15 cellular contexts compared by ENCODE assay signal in genomic region chr5:150129454-150129812, GRCh38. TPM values are rescaled to one million over a fixed set of nuclear protein-coding genes. Genes with fewer than 3 reads are reported as not detected.
DNase-seq lines count a peak whose midpoint lies in the region; ATAC-seq and TF ChIP-seq lines count a peak whose summit lies in the region.
"Had no signal": no experiment of that assay in that cellular context is flagged by ENCODE, and none has a peak within 500 bp of the region (broad histone marks: within the 10 kb centered on the region; RNA-seq: fewer than 3 reads in every experiment).

No MANE protein-coding gene starts in this region.

- in situ Hi-C loops in Panc1 (cut with HindIII; ENCODE audit: low pct_unique_long_range_greater_than_20kb, low sequenced_read_pairs), result no loop called here

- no peak overlapping the region for H3K4me2 ChIP-seq in osteoblast (ENCODE audit: insufficient read depth, low read length)

- TF ChIP-seq CTCF in Panc1 (IDR thresholded peaks at IDR 0.05) (no peak), epithelial cell of proximal tubule (conservative IDR thresholded peaks at IDR 0.05; ENCODE audit: low read depth, low read length) (no peak), osteoblast (IDR thresholded peaks at IDR 0.05; ENCODE audit: extremely low read depth, low read depth, low read length) (no peak)

- DNase-seq in Panc1 (ENCODE audit: low read depth, low spot score), result no peak
- DNase-seq in epithelial cell of proximal tubule (ENCODE audit: low read depth), result no peak
- DNase-seq in osteoblast (ENCODE audit: insufficient read length, low spot score, missing footprints), result peak; percentile 56
- DNase-seq in aorta, result no peak
- no peak for DNase-seq in left colon
- DNase-seq in GM19240 (ENCODE audit: insufficient read length, low spot score), result no peak
- no peak for DNase-seq in NCI-H1694 (lab: John Stamatoyannopoulos, UW)
- DNase-seq: activated CD4-positive, alpha-beta T cell treated with anti-CD3 and anti-CD28 coated beads for 1 hour; cerebellar nuclear complex had no signal

- H3K4me1 ChIP-seq in Panc1 (ENCODE audit: control insufficient read depth, insufficient read depth, low read length), result peaks cover 7% of the 10 kb centered on the region
- H3K4me1 ChIP-seq in osteoblast (ENCODE audit: insufficient read depth, low read length), result peaks cover 23% of the 10 kb centered on the region
- no peaks in the 10 kb centered on the region for H3K4me1 ChIP-seq in aorta (ENCODE audit: control insufficient read depth in 1 of 2, insufficient read depth in 2 of 2, low read length in 2 of 2)
- H3K4me1 ChIP-seq: HAP-1 had no signal

- H3K27me3 ChIP-seq in Panc1 (ENCODE audit: control insufficient read depth, insufficient read depth, low read length) (no peaks in the 10 kb centered on the region), osteoblast (ENCODE audit: insufficient read depth, low read length) (no peaks in the 10 kb centered on the region), aorta (ENCODE audit: control insufficient read depth in 1 of 2, insufficient read depth in 2 of 2, low read length in 1 of 2) (no peaks in the 10 kb centered on the region)
- H3K27me3 ChIP-seq: heart left ventricle, left lung, neural progenitor cell, thyroid gland had no signal

- H3K9me3 ChIP-seq in Panc1 (ENCODE audit: control insufficient read depth, insufficient read depth, low read depth, low read length) (no peaks in the 10 kb centered on the region), osteoblast (ENCODE audit: low read depth, low read length) (no peaks in the 10 kb centered on the region), aorta (ENCODE audit: control insufficient read depth, low read length) (no peaks in the 10 kb centered on the region)
- H3K9me3 ChIP-seq: HAP-1, heart left ventricle, left lung, thyroid gland had no signal

- no peak overlapping the region for H2AFZ ChIP-seq in osteoblast (ENCODE audit: low read length)
- H2AFZ ChIP-seq: neural progenitor cell had no signal

- H3K4me3 ChIP-seq in Panc1 (ENCODE audit: low read depth in 2 of 2, low read length in 2 of 2) (peak overlapping the region; percentile 24 to 48; a peak in 3 of 4 replicates), epithelial cell of proximal tubule (ENCODE audit: low read depth, low read length) (peak overlapping the region; percentile 44), osteoblast (ENCODE audit: insufficient read depth, low read length) (no peak overlapping the region), aorta (ENCODE audit: low read length in 2 of 2) (no peak overlapping the region)
- H3K4me3 ChIP-seq: HAP-1, left lung, neural progenitor cell, thyroid gland had no signal

- intact Hi-C loops in Panc1 (cut with micrococcal nuclease; ENCODE audit: unreplicated experiment), result no loop called here
- intact Hi-C loops in aorta (cut with DNase I), result no loop called here
- intact Hi-C loops in left colon (cut with DNase I, micrococcal nuclease), result loop anchor here in 1 of 2 donors (5.0 kb wide), 1 partner anchor 88 kb away; no protein-coding TSS in a partner anchor

- CTCF ChIA-PET in Panc1 (lab: Charles Lee), result no interaction called here

- H3K27ac ChIP-seq in Panc1 (ENCODE audit: low read length) (0 out of 2 replicates have a peak overlapping the region, but pooled peaks have one; percentile 11), osteoblast (ENCODE audit: low read depth, low read length) (peak overlapping the region; percentile 8), aorta (ENCODE audit: low read depth in 1 of 2, low read length in 2 of 2) (no peak overlapping the region)
- H3K27ac ChIP-seq: left lung, neural progenitor cell, thyroid gland had no signal

- no peaks in the 10 kb centered on the region for H4K20me1 ChIP-seq in osteoblast (ENCODE audit: insufficient read depth, low read length)

- ATAC-seq in Panc1 (peak; percentile 20), aorta (ENCODE audit: low FRiP score) (peak; percentile 1), left colon (no peak)

- 48 to 52% methylated on average over 8 of the region's 8 CpGs for WGBS in aorta, 2 donors

- POLR2A ChIA-PET in Panc1 (lab: Charles Lee), result interaction anchor here (0.6 kb wide), 1 partner anchor 50 kb away, joined by 3 read pairs; no protein-coding TSS in a partner anchor

- H3K36me3 ChIP-seq in Panc1 (ENCODE audit: control insufficient read depth, insufficient read depth, low read length) (no peaks in the 10 kb centered on the region), osteoblast (ENCODE audit: insufficient read depth, low read length) (peaks cover 96% of the 10 kb centered on the region), aorta (ENCODE audit: control insufficient read depth in 1 of 2, insufficient read depth in 2 of 2, low read length in 1 of 2) (peaks cover 2 to 22% of the 10 kb centered on the region in 2 donors)
- H3K36me3 ChIP-seq: HAP-1, neural progenitor cell, thyroid gland had no signal

- BruUV-seq in Panc1 (replicated peaks; lab: Mats Ljungman, UMichigan), result no TSS peak

- peaks cover 17% of the 10 kb centered on the region for H3K79me2 ChIP-seq in osteoblast (ENCODE audit: insufficient read depth, low read length)

RNA-seq across cellular contexts. Expression of gene PDGFRB, which starts 26.2 kb away (rescaled TPM):
- total RNA-seq in Panc1 (2021; ENCODE audit: unreplicated experiment), result 1.8 TPM
- 0.35 TPM for polyA plus RNA-seq in Panc1 (2012; ENCODE audit: insufficient read length)
- total RNA-seq in epithelial cell of proximal tubule, result 2.2 and 4.6 TPM in 2 replicates
- total RNA-seq in osteoblast, result 531 and 567 TPM in 2 replicates
- 100 to 1,000 TPM; 217 to 360 TPM for total RNA-seq in aorta
- polyA plus RNA-seq in aorta, result 100 to 1,000 TPM in 1 of 2 donors, 10 to 100 TPM in 1; 44.0 to 353 TPM
- total RNA-seq in left colon, result 10 to 100 TPM; 14.2 to 26.0 TPM

RNA-seq across cellular contexts. Expression of gene CDX1, which starts 37.1 kb away (rescaled TPM):
- total RNA-seq in Panc1 (2021; ENCODE audit: unreplicated experiment) (not detected), epithelial cell of proximal tubule (not detected in 2 replicates), osteoblast (0.29 and 0.36 TPM in 2 replicates), aorta (not detected), left colon (100 to 1,000 TPM; 323 to 423 TPM)
- polyA plus RNA-seq in Panc1 (2012; ENCODE audit: insufficient read length), result not detected
- 10 to 100 TPM in 1 of 2 donors, under 1 TPM in 1; 0.69 to 30.2 TPM for polyA plus RNA-seq in aorta
- total RNA-seq: Right ventricle myocardium superior, thyroid gland had no signal

RNA-seq across cellular contexts. Expression of gene CSF1R, which starts 43.1 kb away (rescaled TPM):
- total RNA-seq in Panc1 (2021; ENCODE audit: unreplicated experiment) (0.05 TPM), epithelial cell of proximal tubule (not detected in 2 replicates), osteoblast (0.36 and 0.88 TPM in 2 replicates), aorta (100 to 1,000 TPM in 1 of 2 donors, 10 to 100 TPM in 1; 35.3 to 125 TPM), left colon (10 to 100 TPM in 1 of 2 donors, 1 to 10 TPM in 1; 6.9 to 32.2 TPM)
- not detected for polyA plus RNA-seq in Panc1 (2012; ENCODE audit: insufficient read length)
- polyA plus RNA-seq in aorta, result 10 to 100 TPM in 1 of 2 donors, 1 to 10 TPM in 1; 3.4 to 15.0 TPM

Comparison
In these comparisons a context has a peak if more than half of its experiments do, and no peak if none do; other contexts are left out.
1. H3K27ac ChIP-seq: peak in Panc1 (single experiment) and osteoblast (single experiment); none in aorta (0 of 2).
2. H3K4me3 ChIP-seq: peak in Panc1 (2 of 2) and epithelial cell of proximal tubule (single experiment); none in osteoblast (single experiment) and aorta (0 of 2).
3. RNA of gene PDGFRB, which starts 26.2 kb away (total RNA-seq): 531 to 567 TPM in osteoblast and 217 to 360 TPM in aorta; 14.2 to 26.0 TPM in left colon, 2.2 to 4.6 TPM in epithelial cell of proximal tubule and 1.8 TPM in Panc1 (single experiment); every median in the first group is over 4 times any median in the second.
4. RNA of gene CDX1, which starts 37.1 kb away (total RNA-seq): 323 to 423 TPM in left colon; 0.29 to 0.36 TPM in osteoblast, not detected in aorta, not detected in epithelial cell of proximal tubule and not detected in Panc1 (single experiment); every median in the first group is over 100 times any median in the second.